Comparison of ENCODE assay signal across 14 cellular contexts in genomic region chr17:65048441-65048840, GRCh38. TPM values are rescaled to one million over a fixed set of nuclear protein-coding genes. Genes with fewer than 3 reads are reported as not detected.
DNase-seq lines count a peak whose midpoint lies in the region; ATAC-seq and TF ChIP-seq lines count a peak whose summit lies in the region.
"Had no signal": no experiment of that assay in that cellular context is flagged by ENCODE, and none has a peak within 500 bp of the region (broad histone marks: within the 10 kb centered on the region; RNA-seq: fewer than 3 reads in every experiment).

No MANE protein-coding gene starts in this region.

- peaks cover 82% of the 10 kb centered on the region for H3K4me1 Mint-ChIP-seq in activated T-cell treated with anti-CD3 and anti-CD28 coated beads, Interleukin-2, amount 50 U/mL, for 4 hours (ENCODE audit: low read depth)
- H3K4me1 Mint-ChIP-seq in activated naive CD8-positive, alpha-beta T cell treated with anti-CD3 and anti-CD28 coated beads, Interleukin-2, amount 50 U/mL, for 24 hours, result peaks cover 89% of the 10 kb centered on the region

- H3K9me3 Mint-ChIP-seq in activated T-cell treated with anti-CD3 and anti-CD28 coated beads, Interleukin-2, amount 50 U/mL, for 4 hours, result no peaks in the 10 kb centered on the region
- no peaks in the 10 kb centered on the region for H3K9me3 Mint-ChIP-seq in activated naive CD8-positive, alpha-beta T cell treated with anti-CD3 and anti-CD28 coated beads, Interleukin-2, amount 50 U/mL, for 24 hours
- H3K9me3 Mint-ChIP-seq: activated CD4-positive, alpha-beta T cell treated with anti-CD3 and anti-CD28 coated beads, Interleukin-2, amount 10 ng/mL, durations not matched to agents 7 days and 5 days; activated naive CD8-positive, alpha-beta T cell treated with anti-CD3 and anti-CD28 coated beads, Interleukin-2, amount 10 ng/mL, durations not matched to agents 7 days and 5 days had no signal

- peak overlapping the region; percentile 68 for H3K27ac Mint-ChIP-seq in activated naive CD8-positive, alpha-beta T cell treated with anti-CD3 and anti-CD28 coated beads, Interleukin-2, amount 50 U/mL, for 24 hours
- H3K27ac Mint-ChIP-seq: activated naive CD8-positive, alpha-beta T cell treated with anti-CD3 and anti-CD28 coated beads, Interleukin-2, amount 10 ng/mL, durations not matched to agents 7 days and 5 days had no signal

- no peak for TF ChIP-seq POLR2A in thyroid gland (IDR thresholded peaks at IDR 0.05)

- peaks cover 27% of the 10 kb centered on the region for H3K36me3 ChIP-seq in muscle layer of colon (ENCODE audit: insufficient read depth, low read length)
- H3K36me3 ChIP-seq in thyroid gland, result peaks cover 5 to 14% of the 10 kb centered on the region in 2 donors

- no peaks in the 10 kb centered on the region for H3K9me3 ChIP-seq in muscle layer of colon (ENCODE audit: low read length)
- H3K9me3 ChIP-seq in thyroid gland, result no peaks in the 10 kb centered on the region
- H3K9me3 ChIP-seq: A549 had no signal

- H3K9ac ChIP-seq in muscle layer of colon (ENCODE audit: low read length), result no peak overlapping the region

- H3K27me3 ChIP-seq in muscle layer of colon (ENCODE audit: control insufficient read depth in 1 of 2, insufficient read depth in 2 of 2, low read length in 2 of 2) (no peaks in the 10 kb centered on the region), thyroid gland (no peaks in the 10 kb centered on the region)

- no peak overlapping the region for H3K4me3 ChIP-seq in muscle layer of colon (ENCODE audit: low read depth in 1 of 2, low read length in 2 of 2)
- H3K4me3 ChIP-seq in thyroid gland (replicated peaks in 1 of 3), result no peak overlapping the region
- H3K4me3 ChIP-seq: A549, skin epidermis had no signal

- H3K36me3 Mint-ChIP-seq in activated T-cell treated with anti-CD3 and anti-CD28 coated beads, Interleukin-2, amount 50 U/mL, for 4 hours (ENCODE audit: insufficient read depth), result peaks cover 49% of the 10 kb centered on the region
- H3K36me3 Mint-ChIP-seq in activated naive CD8-positive, alpha-beta T cell treated with anti-CD3 and anti-CD28 coated beads, Interleukin-2, amount 50 U/mL, for 24 hours (ENCODE audit: low read depth), result peaks cover 83% of the 10 kb centered on the region

- intact Hi-C loops in thyroid gland (cut with DNase I), result no loop called here

- 76 to 80% methylated on average over 2 of the region's 2 CpGs for WGBS in thyroid gland, 2 donors

- no peak for TF ChIP-seq CTCF in thyroid gland (IDR thresholded peaks at IDR 0.05)

- DNase-seq in activated T-cell treated with anti-CD3 and anti-CD28 coated beads, Interleukin-2, amount 50 U/mL, for 4 hours, result no peak
- no peak for DNase-seq in activated T-cell treated with anti-CD3 and anti-CD28 coated beads, Interleukin-2, amount 50 U/mL, for 1 hour
- DNase-seq in activated naive CD8-positive, alpha-beta T cell treated with anti-CD3 and anti-CD28 coated beads, Interleukin-2, amount 50 U/mL, for 24 hours, result no peak
- DNase-seq in thyroid gland (no peak), SIG-M5 treated with dmso at 0.1 percent for 504 hours (lab: John Stamatoyannopoulos, UW; ENCODE audit: unreplicated experiment) (no peak), ureter (ENCODE audit: low spot score) (no peak)
- DNase-seq: activated naive CD8-positive, alpha-beta T cell treated with anti-CD3 and anti-CD28 coated beads, Interleukin-2, amount 10 ng/mL, durations not matched to agents 7 days and 5 days; NCI-H1092; NCI-H524 treated with DMSO at 0.1 percent for 48 hours had no signal

- no peaks in the 10 kb centered on the region for H3K27me3 Mint-ChIP-seq in activated T-cell treated with anti-CD3 and anti-CD28 coated beads, Interleukin-2, amount 50 U/mL, for 4 hours (ENCODE audit: low read depth)
- no peaks in the 10 kb centered on the region for H3K27me3 Mint-ChIP-seq in activated naive CD8-positive, alpha-beta T cell treated with anti-CD3 and anti-CD28 coated beads, Interleukin-2, amount 50 U/mL, for 24 hours
- H3K27me3 Mint-ChIP-seq: activated CD4-positive, alpha-beta T cell treated with anti-CD3 and anti-CD28 coated beads, Interleukin-2, amount 10 ng/mL, durations not matched to agents 7 days and 5 days; activated naive CD8-positive, alpha-beta T cell treated with anti-CD3 and anti-CD28 coated beads, Interleukin-2, amount 10 ng/mL, durations not matched to agents 7 days and 5 days had no signal

- peak overlapping the region; percentile 47 for H3K27ac ChIP-seq in muscle layer of colon (ENCODE audit: low read depth, low read length)
- H3K27ac ChIP-seq in thyroid gland, result peak overlapping the region; percentile 60 to 85 (median 67)
- H3K27ac ChIP-seq: A549 had no signal

- peak overlapping the region; percentile 6 for H3K4me3 Mint-ChIP-seq in activated T-cell treated with anti-CD3 and anti-CD28 coated beads, Interleukin-2, amount 50 U/mL, for 4 hours
- H3K4me3 Mint-ChIP-seq in activated naive CD8-positive, alpha-beta T cell treated with anti-CD3 and anti-CD28 coated beads, Interleukin-2, amount 50 U/mL, for 24 hours, result no peak overlapping the region
- H3K4me3 Mint-ChIP-seq: activated CD4-positive, alpha-beta T cell treated with anti-CD3 and anti-CD28 coated beads, Interleukin-2, amount 10 ng/mL, durations not matched to agents 7 days and 5 days; activated naive CD8-positive, alpha-beta T cell treated with anti-CD3 and anti-CD28 coated beads, Interleukin-2, amount 10 ng/mL, durations not matched to agents 7 days and 5 days had no signal

- H3K4me1 ChIP-seq in muscle layer of colon (ENCODE audit: insufficient read depth, low read length) (peaks cover 53% of the 10 kb centered on the region), thyroid gland (peaks cover 33 to 58% of the 10 kb centered on the region in 2 donors)

- no peak for ATAC-seq in activated T-cell treated with anti-CD3 and anti-CD28 coated beads, Interleukin-2, amount 50 U/mL, for 4 hours
- no peak for ATAC-seq in activated naive CD8-positive, alpha-beta T cell treated with anti-CD3 and anti-CD28 coated beads, Interleukin-2, amount 50 U/mL, for 24 hours
- no peak for ATAC-seq in GM21737 (IDR thresholded peaks at IDR 0.05; ENCODE audit: unreplicated experiment)
- ATAC-seq: A549 had no signal

RNA-seq across cellular contexts. Expression of gene GNA13, which starts 8.1 kb away (rescaled TPM):
- 10 to 100 TPM; 45.7 to 54.9 (median 47.2) TPM for total RNA-seq in activated T-cell treated with anti-CD3 and anti-CD28 coated beads, Interleukin-2, amount 50 U/mL, for 4 hours
- total RNA-seq in thyroid gland (10 to 100 TPM; 39.4 to 59.4 (median 49.9) TPM), ureter (48.1 TPM)
